17 cellular contexts compared by ENCODE assay signal in genomic region chr6:170175644-170176620, GRCh38.
DNase-seq lines count a peak whose midpoint lies in the region; ATAC-seq and TF ChIP-seq lines count a peak whose summit lies in the region.
"Had no signal": no experiment of that assay in that cellular context is flagged by ENCODE, and none has a peak within 500 bp of the region (broad histone marks: within the 10 kb centered on the region; RNA-seq: fewer than 3 reads in every experiment).

No MANE protein-coding gene starts in this region.

- H3K27me3 Mint-ChIP-seq in central memory CD8-positive, alpha-beta T cell = peaks cover 34% of the 10 kb centered on the region
- H3K27me3 Mint-ChIP-seq in progenitor cell of endocrine pancreas = peaks cover 16% of the 10 kb centered on the region
- H3K27me3 Mint-ChIP-seq in T-helper 2 cell treated with Interferon-gamma antibody and Interleukin-4, amounts not matched to agents 5 μg/mL and 100 μg/mL, for 36 hours (ENCODE audit: low read depth) = peaks cover 2% of the 10 kb centered on the region

- DNase-seq in NCI-H748 (lab: John Stamatoyannopoulos, UW; ENCODE audit: unreplicated experiment) = peak; percentile 47
- DNase-seq in NCI-H748 treated with DMSO at 0.1 percent for 48 hours (lab: John Stamatoyannopoulos, UW) = no peak
- DNase-seq in DMS79 treated with DMSO at 0.1 percent for 48 hours (lab: John Stamatoyannopoulos, UW) = peak; percentile 16
- no peak for DNase-seq in central memory CD8-positive, alpha-beta T cell (ENCODE audit: low spot score in 2 of 2)
- DNase-seq in progenitor cell of endocrine pancreas (ENCODE audit: low spot score, unreplicated experiment) = no peak
- DNase-seq in T-helper 2 cell treated with Interferon-gamma antibody and Interleukin-4, amounts not matched to agents 5 μg/mL and 100 μg/mL, for 36 hours (ENCODE audit: low spot score) = no peak
- no peak for DNase-seq in smooth muscle cell (lab: John Stamatoyannopoulos, UW; ENCODE audit: unreplicated experiment)
- DNase-seq: ACHN; activated T-cell treated with anti-CD3 and anti-CD28 coated beads, Interleukin-2, amount 50 U/mL, for 24 hours; cortex of kidney; left colon; NCI-H446 had no signal

- H3K36me3 ChIP-seq in gastroesophageal sphincter = no peaks in the 10 kb centered on the region
- no peaks in the 10 kb centered on the region for H3K36me3 ChIP-seq in smooth muscle cell (ENCODE audit: low read depth)

- ATAC-seq in central memory CD8-positive, alpha-beta T cell (replicated peaks; ENCODE audit: extremely low read depth, poor library complexity, severe bottlenecking) = no peak
- ATAC-seq in gastroesophageal sphincter = no peak
- ATAC-seq: esophagus mucosa, left colon had no signal

- no peak overlapping the region for H3K9ac ChIP-seq in smooth muscle cell (ENCODE audit: low read depth)

- H3K4me1 ChIP-seq in gastroesophageal sphincter = no peaks in the 10 kb centered on the region
- no peaks in the 10 kb centered on the region for H3K4me1 ChIP-seq in smooth muscle cell (ENCODE audit: low read depth)

- no peak overlapping the region for H3K4me2 ChIP-seq in smooth muscle cell

- H3K4me3 Mint-ChIP-seq in central memory CD8-positive, alpha-beta T cell = peak overlapping the region; percentile 69
- no peak overlapping the region for H3K4me3 Mint-ChIP-seq in progenitor cell of endocrine pancreas (ENCODE audit: low read depth)
- no peak overlapping the region for H3K4me3 Mint-ChIP-seq in T-helper 2 cell treated with Interferon-gamma antibody and Interleukin-4, amounts not matched to agents 5 μg/mL and 100 μg/mL, for 36 hours
- H3K4me3 Mint-ChIP-seq: nephron had no signal

- H3K36me3 Mint-ChIP-seq in central memory CD8-positive, alpha-beta T cell (ENCODE audit: insufficient read depth) = peaks cover 12% of the 10 kb centered on the region
- no peaks in the 10 kb centered on the region for H3K36me3 Mint-ChIP-seq in progenitor cell of endocrine pancreas (ENCODE audit: insufficient read depth)
- H3K36me3 Mint-ChIP-seq in T-helper 2 cell treated with Interferon-gamma antibody and Interleukin-4, amounts not matched to agents 5 μg/mL and 100 μg/mL, for 36 hours (ENCODE audit: low read depth) = no peaks in the 10 kb centered on the region
- H3K36me3 Mint-ChIP-seq: CD8-positive, alpha-beta memory T cell had no signal

- H3K9me3 ChIP-seq in gastroesophageal sphincter (no peaks in the 10 kb centered on the region), smooth muscle cell (replicated peaks; ENCODE audit: low read depth) (no peaks in the 10 kb centered on the region)

- no peak for TF ChIP-seq EP300 in gastroesophageal sphincter (IDR thresholded peaks at IDR 0.05)

- H3F3A ChIP-seq in smooth muscle cell (ENCODE audit: low read depth) = no peaks in the 10 kb centered on the region

- no CpG with 5 or more reads among the region's 60 CpGs for WGBS in gastroesophageal sphincter (ENCODE audit: low coverage in 1 of 2), 2 donors
- 96% methylated on average over 34 of the region's 60 CpGs for WGBS in smooth muscle cell (ENCODE audit: low lambda C conversion rate)

- H3K9me3 Mint-ChIP-seq in central memory CD8-positive, alpha-beta T cell = no peaks in the 10 kb centered on the region
- peaks cover under 1% of the 10 kb centered on the region for H3K9me3 Mint-ChIP-seq in progenitor cell of endocrine pancreas (ENCODE audit: low read depth)
- peaks cover 10% of the 10 kb centered on the region for H3K9me3 Mint-ChIP-seq in T-helper 2 cell treated with Interferon-gamma antibody and Interleukin-4, amounts not matched to agents 5 μg/mL and 100 μg/mL, for 36 hours
- H3K9me3 Mint-ChIP-seq: activated T-cell treated with anti-CD3 and anti-CD28 coated beads, Interleukin-2, amount 50 U/mL, for 24 hours had no signal

- H3K4me3 ChIP-seq in gastroesophageal sphincter (no peak overlapping the region), smooth muscle cell (no peak overlapping the region)
- H3K4me3 ChIP-seq: skin epidermis had no signal

- no peak for TF ChIP-seq POLR2A in gastroesophageal sphincter (IDR thresholded peaks at IDR 0.05)

- H3K27ac ChIP-seq in gastroesophageal sphincter = no peak overlapping the region
- no peak overlapping the region for H3K27ac ChIP-seq in smooth muscle cell (ENCODE audit: low read depth)

- peaks cover under 1% of the 10 kb centered on the region for H3K27me3 ChIP-seq in gastroesophageal sphincter
- H3K27me3 ChIP-seq in smooth muscle cell (ENCODE audit: low read depth) = no peaks in the 10 kb centered on the region

- TF ChIP-seq CTCF in progenitor cell of endocrine pancreas (IDR thresholded peaks at IDR 0.05; ENCODE audit: unreplicated experiment) (no peak), gastroesophageal sphincter (IDR thresholded peaks at IDR 0.05) (no peak), smooth muscle cell (IDR thresholded peaks at IDR 0.05; ENCODE audit: borderline replicate concordance, insufficient read depth, poor library complexity, severe bottlenecking) (no peak)

- H3K27ac Mint-ChIP-seq in central memory CD8-positive, alpha-beta T cell (ENCODE audit: low read depth) = no peak overlapping the region
- peak overlapping the region; percentile 97 for H3K27ac Mint-ChIP-seq in progenitor cell of endocrine pancreas
- H3K27ac Mint-ChIP-seq in T-helper 2 cell treated with Interferon-gamma antibody and Interleukin-4, amounts not matched to agents 5 μg/mL and 100 μg/mL, for 36 hours = no peak overlapping the region

- no peaks in the 10 kb centered on the region for H3K4me1 Mint-ChIP-seq in central memory CD8-positive, alpha-beta T cell
- H3K4me1 Mint-ChIP-seq in progenitor cell of endocrine pancreas (ENCODE audit: low read depth) = peaks cover 7% of the 10 kb centered on the region
- H3K4me1 Mint-ChIP-seq in T-helper 2 cell treated with Interferon-gamma antibody and Interleukin-4, amounts not matched to agents 5 μg/mL and 100 μg/mL, for 36 hours (ENCODE audit: low read depth) = no peaks in the 10 kb centered on the region
- H3K4me1 Mint-ChIP-seq: CD8-positive, alpha-beta memory T cell had no signal

- H3K79me2 ChIP-seq in smooth muscle cell (ENCODE audit: low read depth) = no peaks in the 10 kb centered on the region

- H2AFZ ChIP-seq in smooth muscle cell (ENCODE audit: low read depth) = no peak overlapping the region

- H4K20me1 ChIP-seq in smooth muscle cell (ENCODE audit: low read depth) = no peaks in the 10 kb centered on the region

Comparison
In these comparisons a context has a peak if more than half of its experiments do, and no peak if none do; other contexts are left out.
1. DNase-seq: peak in NCI-H748 (single experiment) and DMS79 treated with DMSO at 0.1 percent for 48 hours (single experiment); none in NCI-H748 treated with DMSO at 0.1 percent for 48 hours (single experiment), central memory CD8-positive, alpha-beta T cell (0 of 2), progenitor cell of endocrine pancreas (single experiment), T-helper 2 cell treated with Interferon-gamma antibody and Interleukin-4, amounts not matched to agents 5 μg/mL and 100 μg/mL, for 36 hours (single experiment) and smooth muscle cell (single experiment).